8 cellular contexts compared by ENCODE assay signal in genomic region chr14:20891126-20891820, GRCh38. TPM values are rescaled to one million over a fixed set of nuclear protein-coding genes. Genes with fewer than 3 reads are reported as not detected.
"Had no signal": no experiment of that assay in that cellular context is flagged by ENCODE, and none has a peak within 500 bp of the region (broad histone marks: within the 10 kb centered on the region; RNA-seq: fewer than 3 reads in every experiment).

Gene RNASE3 (plus strand): TSS chr14:20891385. CDS start chr14:20891687, 302 bp downstream.

RNA-seq across cellular contexts. Expression of gene RNASE3, which starts in this region (rescaled TPM):
- total RNA-seq: activated CD8-positive, alpha-beta T cell treated with anti-CD3 and anti-CD28 coated beads for 36 hours; activated naive CD8-positive, alpha-beta T cell treated with anti-CD3 and anti-CD28 coated beads for 36 hours; activated T-cell treated with anti-CD3 and anti-CD28 coated beads, Interleukin-2, amount 50 U/mL, for 72 hours; activated T-helper 2 cell treated with anti-CD3 and anti-CD28 coated beads, Interferon-gamma antibody, Interleukin-2, Interleukin-4, amounts not matched to agents 10 μg/mL and 5 μg/mL and 100 μg/mL, durations not matched to agents 14 hours and 24 hours and 36 hours; cardiac muscle cell; MCF 10A; PC-3; T-helper 1 cell treated with Interleukin-12 subunit alpha and Interleukin-12 subunit beta and Interleukin-4 antibody, amounts not matched to agents 30 ng/mL and 1 ng/mL, for 36 hours had no signal
